11 cellular contexts compared by ENCODE assay signal in genomic region chr3:130800829-130801228, GRCh38.
"Had no signal": no experiment of that assay in that cellular context is flagged by ENCODE, and none has a peak within 500 bp of the region (broad histone marks: within the 10 kb centered on the region; RNA-seq: fewer than 3 reads in every experiment).

No MANE protein-coding gene starts in this region.

- H3K27ac ChIP-seq: adrenal gland, left ventricle myocardium inferior, upper lobe of left lung had no signal

- H3K36me3 ChIP-seq: adrenal gland, left ventricle myocardium inferior, upper lobe of left lung had no signal

- H3K4me3 ChIP-seq: adrenal gland, left ventricle myocardium inferior, upper lobe of left lung had no signal

- H3K27me3 ChIP-seq: adrenal gland, upper lobe of left lung had no signal

- DNase-seq: activated B cell treated with CpG ODN at 0.5 μM for 24 hours; activated CD4-positive, alpha-beta T cell treated with anti-CD3 and anti-CD28 coated beads, Interleukin-2, amount 10 ng/mL, durations not matched to agents 24 days and 14 days; activated CD8-positive, alpha-beta memory T cell treated with anti-CD3 and anti-CD28 coated beads for 24 hours; activated naive CD4-positive, alpha-beta T cell treated with anti-CD3 and anti-CD28 coated beads for 36 hours; adrenal gland; endodermal cell; glutamatergic neuron; left ventricle myocardium inferior; mesenchymal stem cell; stimulated activated CD4-positive, alpha-beta T cell treated with anti-CD3 and anti-CD28 coated beads, Interleukin-2, amount 100 ng/mL, for 48 hours; upper lobe of left lung had no signal

- H3K9me3 ChIP-seq: adrenal gland, upper lobe of left lung had no signal

- H3K4me1 ChIP-seq: adrenal gland, left ventricle myocardium inferior, upper lobe of left lung had no signal
